ENCODE assay signal across 11 cellular contexts in genomic region chr17:27878776-27879562, GRCh38. TPM values are rescaled to one million over a fixed set of nuclear protein-coding genes. Genes with fewer than 3 reads are reported as not detected.
DNase-seq lines count a peak whose midpoint lies in the region; ATAC-seq lines count a peak whose summit lies in the region.
"Had no signal": no experiment of that assay in that cellular context is flagged by ENCODE, and none has a peak within 500 bp of the region (broad histone marks: within the 10 kb centered on the region; RNA-seq: fewer than 3 reads in every experiment).

No MANE protein-coding gene starts in this region.

- peaks cover 17% of the 10 kb centered on the region for H3K4me1 ChIP-seq in CD8-positive, alpha-beta memory T cell (ENCODE audit: insufficient read depth, low read length)
- peaks cover 4 to 16% of the 10 kb centered on the region in 2 donors for H3K4me1 ChIP-seq in naive thymus-derived CD4-positive, alpha-beta T cell (ENCODE audit: control insufficient read depth in 2 of 2, insufficient read depth in 2 of 2, low read length in 2 of 2)
- H3K4me1 ChIP-seq: breast epithelium had no signal

- POLR2A ChIA-PET in CD8-positive, alpha-beta memory T cell (lab: Charles Lee): interaction anchor here (0.5 kb wide), 1 partner anchor 33 kb away, joined by 3 read pairs; no protein-coding TSS in a partner anchor
- POLR2A ChIA-PET in activated CD4-positive, alpha-beta memory T cell treated with anti-CD3 and anti-CD28 coated beads, Interleukin-2, amount 10 ng/mL, durations not matched to agents 7 days and 5 days (lab: Charles Lee): interaction anchor here (1.7 to 6.2 kb wide), 2 partner anchors 14 to 71 kb away, joined by 12 to 98 read pairs; partner anchors contain the start of gene LYRM9
- POLR2A ChIA-PET in naive thymus-derived CD4-positive, alpha-beta T cell (lab: Charles Lee): interaction anchor here (0.5 to 2.6 kb wide), 5 partner anchors 10 to 74 kb away, joined by 3 to 13 read pairs (median 3); partner anchors contain the start of gene LYRM9

- H3K4me3 ChIP-seq in CD8-positive, alpha-beta memory T cell (ENCODE audit: low read length): no peak overlapping the region
- no peak overlapping the region for H3K4me3 ChIP-seq in naive thymus-derived CD4-positive, alpha-beta T cell (ENCODE audit: low read length)
- H3K4me3 ChIP-seq: breast epithelium, GM23248 had no signal

- peaks cover 11 to 21% (median 16%) of the 10 kb centered on the region in 3 donors for H3K4me1 Mint-ChIP-seq in CD8-positive, alpha-beta memory T cell
- peaks cover 20% of the 10 kb centered on the region for H3K4me1 Mint-ChIP-seq in activated CD4-positive, alpha-beta memory T cell treated with anti-CD3 and anti-CD28 coated beads, Interleukin-2, amount 10 ng/mL, durations not matched to agents 7 days and 5 days
- H3K4me1 Mint-ChIP-seq in naive thymus-derived CD4-positive, alpha-beta T cell: peaks cover 18 to 35% (median 22%) of the 10 kb centered on the region in 7 donors

- no peaks in the 10 kb centered on the region for H3K27me3 ChIP-seq in CD8-positive, alpha-beta memory T cell (ENCODE audit: insufficient read depth, low read length, poor library complexity, severe bottlenecking)
- no peaks in the 10 kb centered on the region for H3K27me3 ChIP-seq in naive thymus-derived CD4-positive, alpha-beta T cell (ENCODE audit: control insufficient read depth in 2 of 2, insufficient read depth in 2 of 2, low read length in 2 of 2)
- H3K27me3 ChIP-seq: breast epithelium had no signal

- no peaks in the 10 kb centered on the region for H3K9me3 Mint-ChIP-seq in CD8-positive, alpha-beta memory T cell
- H3K9me3 Mint-ChIP-seq in activated CD4-positive, alpha-beta memory T cell treated with anti-CD3 and anti-CD28 coated beads, Interleukin-2, amount 10 ng/mL, durations not matched to agents 7 days and 5 days: no peaks in the 10 kb centered on the region
- peaks cover 0 to 1% (median 0%) of the 10 kb centered on the region in 11 donors for H3K9me3 Mint-ChIP-seq in naive thymus-derived CD4-positive, alpha-beta T cell

- no peaks in the 10 kb centered on the region for H3K27me3 Mint-ChIP-seq in CD8-positive, alpha-beta memory T cell
- no peaks in the 10 kb centered on the region for H3K27me3 Mint-ChIP-seq in activated CD4-positive, alpha-beta memory T cell treated with anti-CD3 and anti-CD28 coated beads, Interleukin-2, amount 10 ng/mL, durations not matched to agents 7 days and 5 days
- no peaks in the 10 kb centered on the region for H3K27me3 Mint-ChIP-seq in naive thymus-derived CD4-positive, alpha-beta T cell

- peak; percentile 63 for ATAC-seq in naive thymus-derived CD4-positive, alpha-beta T cell
- no peak for ATAC-seq in GM21825 (IDR thresholded peaks at IDR 0.05; ENCODE audit: unreplicated experiment)

- CTCF ChIA-PET in CD8-positive, alpha-beta memory T cell (lab: Charles Lee): interaction anchor here (1.0 to 9.4 kb wide), 12 partner anchors 11 to 224 kb away, joined by 3 to 195 read pairs (median 8); partner anchors contain the start of genes LYRM9 and NOS2
- CTCF ChIA-PET in activated CD4-positive, alpha-beta memory T cell treated with anti-CD3 and anti-CD28 coated beads, Interleukin-2, amount 10 ng/mL, durations not matched to agents 7 days and 5 days (lab: Charles Lee): interaction anchor here (0.5 to 10.9 kb wide), 14 partner anchors 14 to 227 kb away, joined by 3 to 383 read pairs (median 4); partner anchors contain the start of genes LYRM9 and NOS2
- CTCF ChIA-PET in naive thymus-derived CD4-positive, alpha-beta T cell (lab: Charles Lee): interaction anchor here (1.0 to 9.3 kb wide), 7 partner anchors 14 to 119 kb away, joined by 3 to 140 read pairs (median 13); partner anchors contain the start of gene LYRM9

- peaks cover 0 to 15% (median 8%) of the 10 kb centered on the region in 3 donors for H3K36me3 Mint-ChIP-seq in CD8-positive, alpha-beta memory T cell
- H3K36me3 Mint-ChIP-seq in activated CD4-positive, alpha-beta memory T cell treated with anti-CD3 and anti-CD28 coated beads, Interleukin-2, amount 10 ng/mL, durations not matched to agents 7 days and 5 days (ENCODE audit: low read depth): no peaks in the 10 kb centered on the region
- peaks cover 0 to 31% (median 10%) of the 10 kb centered on the region in 5 donors for H3K36me3 Mint-ChIP-seq in naive thymus-derived CD4-positive, alpha-beta T cell

- no peak overlapping the region for H3K27ac ChIP-seq in CD8-positive, alpha-beta memory T cell (ENCODE audit: low read depth, low read length)
- H3K27ac ChIP-seq in naive thymus-derived CD4-positive, alpha-beta T cell (ENCODE audit: low read depth, low read length): no peak overlapping the region
- H3K27ac ChIP-seq: breast epithelium, GM23248 had no signal

- peak overlapping the region in 2 of 8 donors; percentile 2 to 61 for H3K27ac Mint-ChIP-seq in CD8-positive, alpha-beta memory T cell
- peak overlapping the region; percentile 29 for H3K27ac Mint-ChIP-seq in activated CD4-positive, alpha-beta memory T cell treated with anti-CD3 and anti-CD28 coated beads, Interleukin-2, amount 10 ng/mL, durations not matched to agents 7 days and 5 days
- peak overlapping the region in 8 of 9 donors; percentile 12 to 86 (median 68) for H3K27ac Mint-ChIP-seq in naive thymus-derived CD4-positive, alpha-beta T cell

- H3K4me3 Mint-ChIP-seq in CD8-positive, alpha-beta memory T cell: peak overlapping the region in 1 of 7 donors; percentile 39
- no peak overlapping the region for H3K4me3 Mint-ChIP-seq in activated CD4-positive, alpha-beta memory T cell treated with anti-CD3 and anti-CD28 coated beads, Interleukin-2, amount 10 ng/mL, durations not matched to agents 7 days and 5 days
- H3K4me3 Mint-ChIP-seq in naive thymus-derived CD4-positive, alpha-beta T cell: peak overlapping the region in 9 of 10 donors; percentile 8 to 81 (median 66)

- no peaks in the 10 kb centered on the region for H3K9me3 ChIP-seq in CD8-positive, alpha-beta memory T cell (ENCODE audit: low read length)
- H3K9me3 ChIP-seq in naive thymus-derived CD4-positive, alpha-beta T cell (ENCODE audit: control insufficient read depth in 2 of 3, low read length in 3 of 3): no peaks in the 10 kb centered on the region
- H3K9me3 ChIP-seq: breast epithelium had no signal

- intact Hi-C loops in naive thymus-derived CD4-positive, alpha-beta T cell (cut with micrococcal nuclease): loop anchor here in 1 of 2 donors (1.0 kb wide), 1 partner anchor 14 kb away; the partner anchor contains the start of gene LYRM9

- H3K36me3 ChIP-seq in CD8-positive, alpha-beta memory T cell (ENCODE audit: insufficient read depth, low read length): no peaks in the 10 kb centered on the region
- H3K36me3 ChIP-seq in naive thymus-derived CD4-positive, alpha-beta T cell (ENCODE audit: control insufficient read depth in 2 of 3, insufficient read depth in 3 of 3, low read length in 3 of 3): peaks cover 0 to 5% (median 0%) of the 10 kb centered on the region in 3 experiments
- H3K36me3 ChIP-seq: breast epithelium had no signal

- DNase-seq in CD8-positive, alpha-beta memory T cell: peak in 3 of 5 donors; percentile 9 to 46 (median 30)
- peak; percentile 18 for DNase-seq in NCI-H187 treated with DMSO at 0.1 percent for 48 hours (lab: John Stamatoyannopoulos, UW)
- peak; percentile 66 for DNase-seq in activated CD4-positive, alpha-beta memory T cell treated with anti-CD3 and anti-CD28 coated beads, Interleukin-2, amount 10 ng/mL, durations not matched to agents 7 days and 5 days
- peak in 8 of 9 donors; percentile 17 to 58 (median 45) for DNase-seq in naive thymus-derived CD4-positive, alpha-beta T cell
- no peak for DNase-seq in NOMO-1 (lab: John Stamatoyannopoulos, UW; ENCODE audit: unreplicated experiment in 2 of 2)
- DNase-seq in HCEC 1CT: no peak
- DNase-seq in effector CD4-positive, alpha-beta T cell: no peak
- DNase-seq: GM23248, kidney had no signal

RNA-seq across cellular contexts. Expression of gene LYRM9, which starts 14.2 kb away (rescaled TPM):
- total RNA-seq in CD8-positive, alpha-beta memory T cell: 1 to 10 TPM; 2.5 to 3.4 TPM
- 11.1 TPM for polyA plus RNA-seq in CD8-positive, alpha-beta memory T cell
- total RNA-seq in activated CD4-positive, alpha-beta memory T cell treated with anti-CD3 and anti-CD28 coated beads, Interleukin-2, amount 10 ng/mL, durations not matched to agents 7 days and 5 days: 1 to 10 TPM; 6.0 to 6.1 TPM
- total RNA-seq in naive thymus-derived CD4-positive, alpha-beta T cell: 10 to 100 TPM in 4 of 5 experiments, 1 to 10 TPM in 1; 4.2 to 24.5 (median 14.0) TPM
- polyA plus RNA-seq in naive thymus-derived CD4-positive, alpha-beta T cell: 10 to 100 TPM; 18.3 to 33.0 TPM

Comparison
In these comparisons a context has a peak if more than half of its experiments do, and no peak if none do; other contexts are left out.
1. DNase-seq: peak in CD8-positive, alpha-beta memory T cell (3 of 5), NCI-H187 treated with DMSO at 0.1 percent for 48 hours (single experiment), activated CD4-positive, alpha-beta memory T cell treated with anti-CD3 and anti-CD28 coated beads, Interleukin-2, amount 10 ng/mL, durations not matched to agents 7 days and 5 days (single experiment) and naive thymus-derived CD4-positive, alpha-beta T cell (8 of 9); none in NOMO-1 (0 of 2), HCEC 1CT (single experiment) and effector CD4-positive, alpha-beta T cell (single experiment).